In the genomic region with DNA sequence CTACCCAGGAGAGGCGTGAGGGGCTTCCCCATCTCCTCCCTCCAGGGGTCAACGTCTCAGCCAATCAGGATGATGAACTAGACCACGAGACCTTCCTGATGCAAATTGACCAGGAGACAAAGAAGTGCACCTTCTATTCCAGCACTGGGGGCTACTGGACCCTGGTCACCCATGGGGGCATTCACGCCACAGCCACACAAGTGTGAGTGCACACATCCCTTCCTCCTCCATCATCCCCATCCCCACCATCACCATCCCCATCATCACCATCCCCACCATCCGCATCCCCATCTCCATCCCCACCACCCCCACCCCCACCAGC, we compare ENCODE assay signal across 18 cellular contexts. TPM values are rescaled to one million over a fixed set of nuclear protein-coding genes. Genes with fewer than 3 reads are reported as not detected.
DNase-seq lines count a peak whose midpoint lies in the region; ATAC-seq, FAIRE-seq and TF ChIP-seq lines count a peak whose summit lies in the region.
"Had no signal": no experiment of that assay in that cellular context is flagged by ENCODE, and none has a peak within 500 bp of the region (broad histone marks: within the 10 kb centered on the region; RNA-seq: fewer than 3 reads in every experiment).

No MANE protein-coding gene starts in this region.

- H3K36me3 ChIP-seq in HepG2 (replicated peaks in 1 of 2; ENCODE audit: control insufficient read depth in 1 of 2, insufficient read depth in 2 of 2, low read length in 2 of 2) (no peaks in the 10 kb centered on the region), right lobe of liver (peaks cover 0 to under 1% (median 0%) of the 10 kb centered on the region in 4 donors), K562 (ENCODE audit: control insufficient read depth, insufficient read depth, low read length) (peaks cover 16% of the 10 kb centered on the region; the same call in 1 of the 3 replicates), uterus (no peaks in the 10 kb centered on the region)
- H3K36me3 ChIP-seq: HAP-1 had no signal

- peaks cover 13% of the 10 kb centered on the region for H3K4me1 ChIP-seq in HepG2 (ENCODE audit: insufficient read depth, low read length)
- no peaks in the 10 kb centered on the region for H3K4me1 ChIP-seq in right lobe of liver
- H3K4me1 ChIP-seq in K562 (replicated peaks in 1 of 2; ENCODE audit: control insufficient read depth in 2 of 2, insufficient read depth in 2 of 2, low read length in 2 of 2), result peaks cover 0 to 56% of the 10 kb centered on the region in 2 experiments; a peak in 2 of 5 replicates
- no peaks in the 10 kb centered on the region for H3K4me1 ChIP-seq in uterus
- H3K4me1 ChIP-seq: HAP-1 had no signal

- H3K79me2 ChIP-seq in HepG2 (ENCODE audit: insufficient read depth, low read length) (no peaks in the 10 kb centered on the region), K562 (ENCODE audit: control insufficient read depth, insufficient read depth, low read length) (no peaks in the 10 kb centered on the region)

- H3K27ac ChIP-seq in HepG2 (ENCODE audit: extremely low read length, insufficient read depth, low read length) (no peak overlapping the region), right lobe of liver (no peak overlapping the region), K562 (ENCODE audit: extremely low read depth, low read depth, low read length) (no peak overlapping the region), uterus (no peak overlapping the region)

- H3K4me2 ChIP-seq in HepG2 (ENCODE audit: low read depth, low read length) (no peak overlapping the region), K562 (ENCODE audit: insufficient read depth, low read length) (no peak overlapping the region)

- TF ChIP-seq CTCF in HepG2 (CRISPR knock-in tag; IDR thresholded peaks at IDR 0.05) (no peak), right lobe of liver (IDR thresholded peaks at IDR 0.05) (no peak), K562 (IDR thresholded peaks at IDR 0.05 in 2 of 3, conservative IDR thresholded peaks at IDR 0.05 in 1 of 3; ENCODE audit: insufficient read depth in 2 of 3, low read depth in 1 of 3, low read length in 3 of 3) (no peak), uterus (IDR thresholded peaks at IDR 0.05) (no peak)

- no peak overlapping the region for H3K9ac ChIP-seq in HepG2 (ENCODE audit: insufficient read depth, low read depth, low read length)
- no peak overlapping the region for H3K9ac ChIP-seq in K562 (ENCODE audit: insufficient read depth in 1 of 2, low read depth in 2 of 2, low read length in 2 of 2)

- TF ChIP-seq RAD21 in HepG2 (CRISPR knock-in tag; IDR thresholded peaks at IDR 0.05), result no peak
- no peak for TF ChIP-seq RAD21 in K562 (CRISPR knock-in tag; conservative IDR thresholded peaks at IDR 0.05 in 1 of 2, IDR thresholded peaks at IDR 0.05 in 1 of 2)

- in situ Hi-C loops in HepG2 (cut with HindIII; ENCODE audit: extremely low pct_ligation_motif_present, low pct_unique_long_range_greater_than_20kb), result no loop called here
- in situ Hi-C loops in K562 (cut with MboI), result no loop called here

- 89% methylated on average over 5 of the region's 5 CpGs for WGBS in HepG2 (ENCODE audit: low lambda C conversion rate)
- 100% methylated on average over 1 of the region's 5 CpGs for WGBS in right lobe of liver (ENCODE audit: insufficient coverage, low coverage, low lambda C conversion rate, missing lambda C conversion rate)
- WGBS in K562 (ENCODE audit: insufficient coverage, low coverage, missing lambda C conversion rate), result 7% methylated on average over 3 of the region's 5 CpGs

- POLR2A ChIA-PET in HepG2 (lab: Yijun Ruan, JAX) (no interaction called here), K562 (lab: Yijun Ruan, JAX) (interaction anchor here (0.6 kb wide), 1 partner anchor 284 kb away, joined by 3 read pairs; no protein-coding TSS in a partner anchor)

- TF ChIP-seq EP300 in HepG2 (IDR thresholded peaks at IDR 0.05; ENCODE audit: low read depth in 2 of 2, low read length in 2 of 2) (no peak), HepG2 (CRISPR knock-in tag; IDR thresholded peaks at IDR 0.05; ENCODE audit: borderline replicate concordance) (no peak), K562 (IDR thresholded peaks at IDR 0.05; ENCODE audit: low read length) (no peak)

- no peak overlapping the region for H3K4me3 ChIP-seq in HepG2 (replicated peaks in 1 of 3; ENCODE audit: insufficient read depth in 1 of 3, low read depth in 2 of 3, low read length in 3 of 3)
- no peak overlapping the region for H3K4me3 ChIP-seq in right lobe of liver
- no peak overlapping the region for H3K4me3 ChIP-seq in K562
- no peak overlapping the region for H3K4me3 ChIP-seq in uterus
- H3K4me3 ChIP-seq: HAP-1 had no signal

- peaks cover 0 to 7% of the 10 kb centered on the region in 2 experiments; a peak in 2 of 5 replicates for H3K27me3 ChIP-seq in HepG2 (ENCODE audit: control insufficient read depth in 1 of 2, insufficient read depth in 2 of 2, low read length in 2 of 2)
- no peaks in the 10 kb centered on the region for H3K27me3 ChIP-seq in right lobe of liver
- no peaks in the 10 kb centered on the region for H3K27me3 ChIP-seq in K562 (ENCODE audit: control insufficient read depth in 2 of 2, insufficient read depth in 2 of 2, low read length in 2 of 2)
- no peaks in the 10 kb centered on the region for H3K27me3 ChIP-seq in uterus

- intact Hi-C loops in HepG2 (cut with micrococcal nuclease; ENCODE audit: unreplicated experiment) (no loop called here), right lobe of liver (cut with DNase I) (loop anchor here in 1 of 2 donors (10.0 kb wide), 1 partner anchor 60 kb away; no protein-coding TSS in a partner anchor), K562 (cut with micrococcal nuclease) (no loop called here), uterus (cut with DNase I; ENCODE audit: low total_unique reads) (no loop called here)

- DNase-seq in HepG2 (ENCODE audit: low spot score) (no peak), right lobe of liver (no peak), GM12891 (ENCODE audit: insufficient read length, low spot score) (no peak), K562 (ENCODE audit: extremely low read depth in 1 of 4, low spot score in 3 of 4) (no peak), uterus (no peak)
- no peak for DNase-seq in stimulated activated CD4-positive, alpha-beta T cell treated with anti-CD3 and anti-CD28 coated beads, Interleukin-4, amount 100 ng/mL, for 4 hours
- DNase-seq: 8988T; C1 segment of cervical spinal cord; Calu3; CD4-positive, alpha-beta memory T cell; DMS79 treated with DMSO at 0.1 percent for 48 hours; GF-D8; GOT3; HFFc6 had no signal

- peaks cover 4% of the 10 kb centered on the region for H3K9me1 ChIP-seq in K562 (ENCODE audit: control insufficient read depth, insufficient read depth, low read length)

- no peak for TF ChIP-seq POLR2A in HepG2 (IDR thresholded peaks at IDR 0.05; ENCODE audit: insufficient read depth in 1 of 2, low read depth in 2 of 2, low read length in 2 of 2)
- TF ChIP-seq POLR2A in right lobe of liver (IDR thresholded peaks at IDR 0.05), result no peak
- peak; percentile 21; the same call in 1 of the 2 replicates for TF ChIP-seq POLR2A in GM12891 (IDR thresholded peaks at IDR 0.05; ENCODE audit: low read depth, low read length)
- 0 out of 2 replicates have a peak, but pooled peaks have one; percentile 15 for TF ChIP-seq POLR2A in K562 (conservative IDR thresholded peaks at IDR 0.05)
- TF ChIP-seq POLR2A in uterus (IDR thresholded peaks at IDR 0.05), result no peak

- CTCF ChIA-PET in HepG2 (lab: Yijun Ruan, JAX; ENCODE audit: low intra/inter-chr PET ratio, low total read pairs) (no interaction called here), K562 (lab: Yijun Ruan, JAX; ENCODE audit: low intra/inter-chr PET ratio) (no interaction called here)

- H4K20me1 ChIP-seq in HepG2 (ENCODE audit: insufficient read depth, low read length) (no peaks in the 10 kb centered on the region), K562 (replicated peaks; ENCODE audit: control insufficient read depth, insufficient read depth, low read length) (peaks cover 13% of the 10 kb centered on the region; the same call in 1 of the 2 replicates)

- no peak for FAIRE-seq in HepG2 (lab: Jason Lieb, UNC)
- FAIRE-seq in GM12891 (lab: Jason Lieb, UNC), result no peak
- no peak for FAIRE-seq in K562 (lab: Jason Lieb, UNC)
- FAIRE-seq: GM12892, H54 had no signal

- ATAC-seq in HepG2, result no peak
- no peak for ATAC-seq in right lobe of liver
- no peak for ATAC-seq in K562
- ATAC-seq in HG02798 (IDR thresholded peaks at IDR 0.05; ENCODE audit: poor library complexity, unreplicated experiment), result no peak

- H2AFZ ChIP-seq in HepG2 (ENCODE audit: low read length) (no peak overlapping the region), K562 (ENCODE audit: low read depth, low read length) (no peak overlapping the region)

- H3K9me3 ChIP-seq in HepG2 (ENCODE audit: low read length) (peaks cover 15% of the 10 kb centered on the region; the same call in 1 of the 2 replicates), right lobe of liver (no peaks in the 10 kb centered on the region), K562 (replicated peaks; ENCODE audit: control insufficient read depth, insufficient read depth, low read depth, low read length) (0 out of 2 replicates have a peak, but pooled peaks cover 2% of the 10 kb centered on the region), uterus (no peaks in the 10 kb centered on the region)
- H3K9me3 ChIP-seq: HAP-1 had no signal

- no TSS peak for BruUV-seq in HepG2 (replicated peaks; lab: Mats Ljungman, UMichigan)
- BruUV-seq in K562 (replicated peaks; lab: Mats Ljungman, UMichigan), result no TSS peak

RNA-seq across cellular contexts. Expression of gene FSCN2, which starts 6.8 kb away (rescaled TPM):
- not detected in 2 replicates for total RNA-seq in HepG2 (2016; rRNA removed; fragmentation: Illumina TruSeq; extraction: Trizol)
- total RNA-seq in HepG2 (2016; cell fraction: cytosol; rRNA removed; fragmentation: Illumina TruSeq; extraction: Trizol; ENCODE audit: low read depth), result not detected in 2 replicates
- not detected in 2 replicates for total RNA-seq in HepG2 (2016; cell fraction: insoluble cytoplasmic fraction; rRNA removed; fragmentation: Illumina TruSeq; extraction: Trizol)
- not detected in 2 replicates for total RNA-seq in HepG2 (2016; cell fraction: membrane; rRNA removed; fragmentation: Illumina TruSeq; extraction: Trizol)
- not detected in 2 replicates for total RNA-seq in HepG2 (2016; cell fraction: nucleus; rRNA removed; fragmentation: Illumina TruSeq; extraction: Trizol)
- polyA plus RNA-seq in HepG2 (2011; rRNA removed), result 0.09 and 0.31 TPM in 2 replicates
- polyA plus RNA-seq in HepG2 (2011; cell fraction: cytosol; rRNA removed), result 0.17 TPM in 2 replicates
- polyA plus RNA-seq in HepG2 (2011; cell fraction: nucleus; rRNA removed), result 2.2 and 2.8 TPM in 2 replicates
- 0.11 and 0.17 TPM in 2 replicates for polyA plus RNA-seq in HepG2 (2012)
- not detected in 2 replicates for polyA plus RNA-seq in HepG2 (2016; cell fraction: cytosol; fragmentation: Illumina TruSeq; extraction: Trizol; ENCODE audit: low read depth)
- polyA plus RNA-seq in HepG2 (2016; cell fraction: insoluble cytoplasmic fraction; fragmentation: Illumina TruSeq; extraction: Trizol; ENCODE audit: low read depth), result not detected in 2 replicates
- polyA plus RNA-seq in HepG2 (2016; cell fraction: membrane; fragmentation: Illumina TruSeq; extraction: Trizol; ENCODE audit: low read depth), result not detected in 2 replicates
- polyA plus RNA-seq in HepG2 (2016; cell fraction: nucleus; fragmentation: Illumina TruSeq; extraction: Trizol; ENCODE audit: insufficient read depth, low read depth), result not detected in 2 replicates
- polyA minus RNA-seq in HepG2 (2011; rRNA and poly(A)+ RNA removed; ENCODE audit: low replicate concordance), result 1.5 and 1.9 TPM in 2 replicates
- not detected in 2 replicates for polyA minus RNA-seq in HepG2 (2011; cell fraction: cytosol; rRNA and poly(A)+ RNA removed)
- polyA minus RNA-seq in HepG2 (2011; cell fraction: nucleus; rRNA and poly(A)+ RNA removed), result 0.75 and 0.77 TPM in 2 replicates
- under 1 TPM in 1 of 6 experiments, not detected in 5; 0.22 TPM for total RNA-seq in right lobe of liver
- polyA plus RNA-seq in GM12891 (2012; ENCODE audit: low read depth, missing spikeins), result 1.5 TPM
- 0.23 TPM in 1 of 2 replicates, not detected in the other for total RNA-seq in K562 (2011; cell fraction: chromatin; rRNA removed; ENCODE audit: low replicate concordance)
- 0.26 and 0.33 TPM in 2 replicates for total RNA-seq in K562 (2011; cell fraction: nucleolus; rRNA removed)
- 0.37 TPM in 1 of 2 replicates, not detected in the other for total RNA-seq in K562 (2011; cell fraction: nucleoplasm; rRNA removed)
- total RNA-seq in K562 (2014; rRNA removed), result not detected in 2 replicates
- not detected in 2 replicates for total RNA-seq in K562 (2014; rRNA removed; fragmentation: Illumina TruSeq; extraction: Trizol)
- total RNA-seq in K562 (2015; rRNA removed; fragmentation: Illumina TruSeq; extraction: Trizol), result not detected in 2 replicates
- not detected in 2 replicates for total RNA-seq in K562 (2021)
- polyA plus RNA-seq in K562 (2011; rRNA removed), result not detected in 2 replicates
- not detected in 2 replicates for polyA plus RNA-seq in K562 (2011; cell fraction: cytosol; rRNA removed)
- polyA plus RNA-seq in K562 (2011; cell fraction: nucleus; rRNA removed), result 0.14 TPM in 1 of 2 replicates, not detected in the other
- polyA plus RNA-seq in K562 (2012), result 0.25 and 0.30 TPM in 2 replicates
- polyA plus RNA-seq in K562 (2014; fragmentation: Illumina TruSeq; extraction: Trizol), result not detected in 2 replicates
- polyA plus RNA-seq in K562 (2014; fragmentation: Nextera tagmentation; extraction: Ambion mirVana), result not detected
- 0.08 TPM in 1 of 2 replicates, not detected in the other for polyA plus RNA-seq in K562 (2014; rRNA removed)
- polyA minus RNA-seq in K562 (2011; rRNA and poly(A)+ RNA removed), result not detected in 2 replicates
- polyA minus RNA-seq in K562 (2011; cell fraction: cytosol; rRNA and poly(A)+ RNA removed), result not detected in 2 replicates
- polyA minus RNA-seq in K562 (2011; cell fraction: nucleus; rRNA and poly(A)+ RNA removed), result 0.13 TPM in 1 of 2 replicates, not detected in the other
- total RNA-seq in uterus, result 1 to 10 TPM in 2 of 4 donors, not detected in 2; 5.0 to 7.4 TPM

RNA-seq across cellular contexts. Expression of gene FAAP100, which starts 17.2 kb away (rescaled TPM):
- total RNA-seq in HepG2 (2016; rRNA removed; fragmentation: Illumina TruSeq; extraction: Trizol) (13.9 and 20.8 TPM in 2 replicates), right lobe of liver (10 to 100 TPM; 13.1 to 17.1 (median 15.2) TPM), K562 (2014; rRNA removed) (33.2 and 39.0 TPM in 2 replicates), K562 (2014; rRNA removed; fragmentation: Illumina TruSeq; extraction: Trizol) (3.9 and 8.6 TPM in 2 replicates), K562 (2015; rRNA removed; fragmentation: Illumina TruSeq; extraction: Trizol) (18.9 and 20.9 TPM in 2 replicates), K562 (2021) (51.2 and 52.5 TPM in 2 replicates), uterus (10 to 100 TPM in 2 of 4 donors, 1 to 10 TPM in 2; 3.5 to 31.2 (median 17.3) TPM)
- 10.4 and 11.2 TPM in 2 replicates for total RNA-seq in HepG2 (2016; cell fraction: cytosol; rRNA removed; fragmentation: Illumina TruSeq; extraction: Trizol; ENCODE audit: low read depth)
- 11.4 and 20.4 TPM in 2 replicates for total RNA-seq in HepG2 (2016; cell fraction: insoluble cytoplasmic fraction; rRNA removed; fragmentation: Illumina TruSeq; extraction: Trizol)
- 23.6 and 25.4 TPM in 2 replicates for total RNA-seq in HepG2 (2016; cell fraction: membrane; rRNA removed; fragmentation: Illumina TruSeq; extraction: Trizol)
- total RNA-seq in HepG2 (2016; cell fraction: nucleus; rRNA removed; fragmentation: Illumina TruSeq; extraction: Trizol), result 19.0 and 22.7 TPM in 2 replicates
- polyA plus RNA-seq in HepG2 (2011; rRNA removed) (7.6 and 11.1 TPM in 2 replicates), K562 (2011; rRNA removed) (12.6 and 15.2 TPM in 2 replicates), K562 (2014; fragmentation: Illumina TruSeq; extraction: Trizol) (7.6 and 25.3 TPM in 2 replicates), K562 (2014; fragmentation: Nextera tagmentation; extraction: Ambion mirVana) (under 1 TPM; 0.31 to 0.69 TPM), K562 (2014; rRNA removed) (38.6 and 42.4 TPM in 2 replicates)
- 6.5 and 11.8 TPM in 2 replicates for polyA plus RNA-seq in HepG2 (2011; cell fraction: cytosol; rRNA removed)
- polyA plus RNA-seq in HepG2 (2011; cell fraction: nucleus; rRNA removed), result 37.4 and 38.6 TPM in 2 replicates
- 9.3 and 10.7 TPM in 2 replicates for polyA plus RNA-seq in HepG2 (2012)
- 6.1 and 6.4 TPM in 2 replicates for polyA plus RNA-seq in HepG2 (2016; cell fraction: cytosol; fragmentation: Illumina TruSeq; extraction: Trizol; ENCODE audit: low read depth)
- 13.7 and 17.1 TPM in 2 replicates for polyA plus RNA-seq in HepG2 (2016; cell fraction: insoluble cytoplasmic fraction; fragmentation: Illumina TruSeq; extraction: Trizol; ENCODE audit: low read depth)
- 14.4 and 16.7 TPM in 2 replicates for polyA plus RNA-seq in HepG2 (2016; cell fraction: membrane; fragmentation: Illumina TruSeq; extraction: Trizol; ENCODE audit: low read depth)
- polyA plus RNA-seq in HepG2 (2016; cell fraction: nucleus; fragmentation: Illumina TruSeq; extraction: Trizol; ENCODE audit: insufficient read depth, low read depth), result 43.7 and 45.9 TPM in 2 replicates
- polyA minus RNA-seq in HepG2 (2011; rRNA and poly(A)+ RNA removed; ENCODE audit: low replicate concordance), result 13.6 and 27.9 TPM in 2 replicates
- polyA minus RNA-seq in HepG2 (2011; cell fraction: cytosol; rRNA and poly(A)+ RNA removed), result 7.7 and 8.2 TPM in 2 replicates
- 22.8 and 26.2 TPM in 2 replicates for polyA minus RNA-seq in HepG2 (2011; cell fraction: nucleus; rRNA and poly(A)+ RNA removed)
- 12.7 TPM for polyA plus RNA-seq in GM12891 (2012; ENCODE audit: low read depth, missing spikeins)
- total RNA-seq in K562 (2011; cell fraction: chromatin; rRNA removed; ENCODE audit: low replicate concordance), result 44.9 and 197 TPM in 2 replicates
- 108 and 129 TPM in 2 replicates for total RNA-seq in K562 (2011; cell fraction: nucleolus; rRNA removed)
- total RNA-seq in K562 (2011; cell fraction: nucleoplasm; rRNA removed), result 63.6 and 65.2 TPM in 2 replicates
- polyA plus RNA-seq in K562 (2011; cell fraction: cytosol; rRNA removed), result 18.3 and 47.5 TPM in 2 replicates
- 42.7 and 112 TPM in 2 replicates for polyA plus RNA-seq in K562 (2011; cell fraction: nucleus; rRNA removed)
- 22.5 and 27.7 TPM in 2 replicates for polyA plus RNA-seq in K562 (2012)
- 4.7 and 7.0 TPM in 2 replicates for polyA minus RNA-seq in K562 (2011; rRNA and poly(A)+ RNA removed)
- 19.5 and 23.0 TPM in 2 replicates for polyA minus RNA-seq in K562 (2011; cell fraction: cytosol; rRNA and poly(A)+ RNA removed)
- 58.6 and 62.1 TPM in 2 replicates for polyA minus RNA-seq in K562 (2011; cell fraction: nucleus; rRNA and poly(A)+ RNA removed)

RNA-seq across cellular contexts. Expression of gene ACTG1, which starts 22.4 kb away (rescaled TPM):
- total RNA-seq in HepG2 (2016; rRNA removed; fragmentation: Illumina TruSeq; extraction: Trizol), result 973 and 1,028 TPM in 2 replicates
- total RNA-seq in HepG2 (2016; cell fraction: cytosol; rRNA removed; fragmentation: Illumina TruSeq; extraction: Trizol; ENCODE audit: low read depth), result 361 and 399 TPM in 2 replicates
- total RNA-seq in HepG2 (2016; cell fraction: insoluble cytoplasmic fraction; rRNA removed; fragmentation: Illumina TruSeq; extraction: Trizol), result 848 and 989 TPM in 2 replicates
- 986 and 1,002 TPM in 2 replicates for total RNA-seq in HepG2 (2016; cell fraction: membrane; rRNA removed; fragmentation: Illumina TruSeq; extraction: Trizol)
- total RNA-seq in HepG2 (2016; cell fraction: nucleus; rRNA removed; fragmentation: Illumina TruSeq; extraction: Trizol), result 479 and 519 TPM in 2 replicates
- 1,138 and 1,217 TPM in 2 replicates for polyA plus RNA-seq in HepG2 (2011; rRNA removed)
- polyA plus RNA-seq in HepG2 (2011; cell fraction: cytosol; rRNA removed), result 2,631 and 2,697 TPM in 2 replicates
- 3,693 and 3,967 TPM in 2 replicates for polyA plus RNA-seq in HepG2 (2011; cell fraction: nucleus; rRNA removed)
- 1,881 and 2,139 TPM in 2 replicates for polyA plus RNA-seq in HepG2 (2012)
- polyA plus RNA-seq in HepG2 (2016; cell fraction: cytosol; fragmentation: Illumina TruSeq; extraction: Trizol; ENCODE audit: low read depth), result 598 and 619 TPM in 2 replicates
- polyA plus RNA-seq in HepG2 (2016; cell fraction: insoluble cytoplasmic fraction; fragmentation: Illumina TruSeq; extraction: Trizol; ENCODE audit: low read depth), result 1,358 and 1,713 TPM in 2 replicates
- polyA plus RNA-seq in HepG2 (2016; cell fraction: membrane; fragmentation: Illumina TruSeq; extraction: Trizol; ENCODE audit: low read depth), result 1,224 and 1,364 TPM in 2 replicates
- 1,038 and 1,070 TPM in 2 replicates for polyA plus RNA-seq in HepG2 (2016; cell fraction: nucleus; fragmentation: Illumina TruSeq; extraction: Trizol; ENCODE audit: insufficient read depth, low read depth)
- 750 and 1,581 TPM in 2 replicates for polyA minus RNA-seq in HepG2 (2011; rRNA and poly(A)+ RNA removed; ENCODE audit: low replicate concordance)
- 1,072 and 1,192 TPM in 2 replicates for polyA minus RNA-seq in HepG2 (2011; cell fraction: cytosol; rRNA and poly(A)+ RNA removed)
- polyA minus RNA-seq in HepG2 (2011; cell fraction: nucleus; rRNA and poly(A)+ RNA removed), result 609 and 760 TPM in 2 replicates
- 1,000 to 10,000 TPM in 3 of 6 experiments, 100 to 1,000 TPM in 3; 218 to 2,508 (median 1,326) TPM for total RNA-seq in right lobe of liver
- polyA plus RNA-seq in GM12891 (2012; ENCODE audit: low read depth, missing spikeins), result 3,652 TPM
- 264 and 482 TPM in 2 replicates for total RNA-seq in K562 (2011; cell fraction: chromatin; rRNA removed; ENCODE audit: low replicate concordance)
- 393 and 500 TPM in 2 replicates for total RNA-seq in K562 (2011; cell fraction: nucleolus; rRNA removed)
- total RNA-seq in K562 (2011; cell fraction: nucleoplasm; rRNA removed), result 388 and 427 TPM in 2 replicates
- 1,572 and 2,328 TPM in 2 replicates for total RNA-seq in K562 (2014; rRNA removed)
- 512 and 566 TPM in 2 replicates for total RNA-seq in K562 (2014; rRNA removed; fragmentation: Illumina TruSeq; extraction: Trizol)
- 568 and 574 TPM in 2 replicates for total RNA-seq in K562 (2015; rRNA removed; fragmentation: Illumina TruSeq; extraction: Trizol)
- 1,775 and 1,801 TPM in 2 replicates for total RNA-seq in K562 (2021)
- polyA plus RNA-seq in K562 (2011; rRNA removed), result 224 and 602 TPM in 2 replicates
- 901 and 1,415 TPM in 2 replicates for polyA plus RNA-seq in K562 (2011; cell fraction: cytosol; rRNA removed)
- polyA plus RNA-seq in K562 (2011; cell fraction: nucleus; rRNA removed), result 1,206 and 1,333 TPM in 2 replicates
- polyA plus RNA-seq in K562 (2012), result 1,311 and 3,206 TPM in 2 replicates
- 990 and 2,987 TPM in 2 replicates for polyA plus RNA-seq in K562 (2014; fragmentation: Illumina TruSeq; extraction: Trizol)
- 100 to 1,000 TPM; 259 to 386 TPM for polyA plus RNA-seq in K562 (2014; fragmentation: Nextera tagmentation; extraction: Ambion mirVana)
- 831 and 1,109 TPM in 2 replicates for polyA plus RNA-seq in K562 (2014; rRNA removed)
- polyA minus RNA-seq in K562 (2011; rRNA and poly(A)+ RNA removed), result 205 and 410 TPM in 2 replicates
- 580 and 1,178 TPM in 2 replicates for polyA minus RNA-seq in K562 (2011; cell fraction: cytosol; rRNA and poly(A)+ RNA removed)
- polyA minus RNA-seq in K562 (2011; cell fraction: nucleus; rRNA and poly(A)+ RNA removed), result 230 and 388 TPM in 2 replicates
- 1,000 to 10,000 TPM; 1,023 to 5,472 (median 2,159) TPM for total RNA-seq in uterus

Comparison
In these comparisons a context has a peak if more than half of its experiments do, and no peak if none do; other contexts are left out.
1. POLR2A ChIP-seq: peak in GM12891 (single experiment) and K562 (single experiment); none in HepG2 (0 of 2), right lobe of liver (single experiment) and uterus (0 of 2).
2. Of the 241 proteins assayed by ChIP-seq in both HepG2 and K562: peak only in HepG2: POLR2G; only in K562: POLR2A; in both: none; in neither: 239.